29 cellular contexts compared by ENCODE assay signal in the genomic region with DNA sequence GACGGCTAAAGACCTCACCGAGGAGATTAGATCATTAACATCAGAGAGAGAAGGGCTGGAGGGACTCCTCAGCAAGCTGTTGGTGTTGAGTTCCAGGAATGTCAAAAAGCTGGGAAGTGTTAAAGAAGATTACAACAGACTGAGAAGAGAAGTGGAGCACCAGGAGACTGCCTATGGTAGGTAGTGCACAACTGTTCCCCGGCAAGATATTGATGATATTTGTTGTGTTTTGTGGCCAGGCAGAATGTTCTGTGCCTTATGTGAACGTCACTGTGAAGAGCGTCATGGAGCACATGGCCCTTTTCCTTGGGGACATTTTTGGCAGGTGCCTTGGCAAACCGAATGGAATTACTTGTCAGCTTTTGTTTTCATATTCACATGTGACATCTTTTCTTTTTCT.
DNase-seq lines count a peak whose midpoint lies in the region; ATAC-seq, FAIRE-seq and TF ChIP-seq lines count a peak whose summit lies in the region.
"Had no signal": no experiment of that assay in that cellular context is flagged by ENCODE, and none has a peak within 500 bp of the region (broad histone marks: within the 10 kb centered on the region; RNA-seq: fewer than 3 reads in every experiment).

No MANE protein-coding gene starts in this region.

- H3K9me3 ChIP-seq in astrocyte (ENCODE audit: insufficient read depth, low read depth, low read length) (no peaks in the 10 kb centered on the region), gastroesophageal sphincter (no peaks in the 10 kb centered on the region)
- no peaks in the 10 kb centered on the region for H3K9me3 ChIP-seq in CD4-positive, alpha-beta T cell (ENCODE audit: control insufficient read depth, low read length)
- H3K9me3 ChIP-seq: A549, right lobe of liver, transverse colon had no signal

- 54 to 59% methylated on average over 4 to 6 of the region's 6 CpGs for WGBS in gastroesophageal sphincter (ENCODE audit: low coverage in 1 of 2), 2 donors
- WGBS in mesendoderm (ENCODE audit: extremely low coverage, insufficient coverage, low lambda C conversion rate) = no CpG with 5 or more reads among the region's 6 CpGs

- no peak overlapping the region for H3K4me3 ChIP-seq in AG10803 (ENCODE audit: low read length)
- H3K4me3 ChIP-seq in astrocyte (ENCODE audit: insufficient read depth, low read depth, low read length) = no peak overlapping the region
- no peak overlapping the region for H3K4me3 ChIP-seq in gastroesophageal sphincter
- H3K4me3 ChIP-seq in mesendoderm (ENCODE audit: low read length) = no peak overlapping the region
- H3K4me3 ChIP-seq: A549, K562, neural progenitor cell, right lobe of liver, transverse colon had no signal

- H2BK5ac ChIP-seq in mesendoderm (ENCODE audit: low read length) = no peak overlapping the region

- no peak for TF ChIP-seq EP300 in gastroesophageal sphincter (IDR thresholded peaks at IDR 0.05)

- CTCF ChIA-PET in CD4-positive, alpha-beta T cell (lab: Charles Lee) = no interaction called here

- no peak overlapping the region for H2BK120ac ChIP-seq in mesendoderm (ENCODE audit: low read depth, low read length)

- no peaks in the 10 kb centered on the region for H3K79me2 ChIP-seq in astrocyte (ENCODE audit: insufficient read depth, low read length)
- no peaks in the 10 kb centered on the region for H3K79me2 ChIP-seq in mesendoderm (ENCODE audit: control insufficient read depth, insufficient read depth, low read length)
- H3K79me2 ChIP-seq: parathyroid adenoma had no signal

- peaks cover 6% of the 10 kb centered on the region for H3K4me1 Mint-ChIP-seq in astrocyte (ENCODE audit: low read depth, unreplicated experiment)
- H3K4me1 Mint-ChIP-seq in CD4-positive, alpha-beta T cell (ENCODE audit: low read depth) = no peaks in the 10 kb centered on the region
- no peaks in the 10 kb centered on the region for H3K4me1 Mint-ChIP-seq in stimulated activated memory B cell treated with anti-CD40 and anti-IgM and Interleukin-4, amounts not matched to agents 10 μg/mL and 1 μg/mL and 100 μg/mL, for 72 hours
- H3K4me1 Mint-ChIP-seq: activated T-helper 17 cell treated with anti-CD3 and anti-CD28 coated beads, Interleukin-2, amount 50 U/mL, for 72 hours; B cell; CD8-positive, alpha-beta memory T cell; neural progenitor cell had no signal

- no peak for TF ChIP-seq CTCF in AG10803 (conservative IDR thresholded peaks at IDR 0.05; ENCODE audit: low read length)
- no peak for TF ChIP-seq CTCF in astrocyte (IDR thresholded peaks at IDR 0.05; ENCODE audit: insufficient read depth, low read depth, low read length)
- no peak for TF ChIP-seq CTCF in gastroesophageal sphincter (IDR thresholded peaks at IDR 0.05)
- no peak for TF ChIP-seq CTCF in CD4-positive, alpha-beta T cell (IDR thresholded peaks at IDR 0.05)

- ATAC-seq in gastroesophageal sphincter (peak; percentile 94), HG02571 (IDR thresholded peaks at IDR 0.05; ENCODE audit: unreplicated experiment) (no peak)
- no peak for ATAC-seq in CD4-positive, alpha-beta T cell (ENCODE audit: poor library complexity)
- ATAC-seq in stimulated activated memory B cell treated with anti-CD40 and anti-IgM and Interleukin-4, amounts not matched to agents 10 μg/mL and 1 μg/mL and 100 μg/mL, for 72 hours = no peak
- ATAC-seq: A549; activated CD8-positive, alpha-beta T cell treated with anti-CD3 and anti-CD28 coated beads for 36 hours; activated T-helper 17 cell treated with anti-CD3 and anti-CD28 coated beads, Interleukin-2, amount 50 U/mL, for 72 hours; K562; right lobe of liver had no signal

- H3K9ac ChIP-seq in astrocyte (ENCODE audit: low read length) = no peak overlapping the region
- no peak overlapping the region for H3K9ac ChIP-seq in mesendoderm (ENCODE audit: low read length)
- H3K9ac ChIP-seq: neural progenitor cell, parathyroid adenoma had no signal

- H2AK5ac ChIP-seq in mesendoderm (ENCODE audit: low read length) = no peak overlapping the region

- H4K8ac ChIP-seq in mesendoderm (ENCODE audit: low read depth, low read length) = no peak overlapping the region

- H3K36me3 ChIP-seq in astrocyte (ENCODE audit: insufficient read depth, low read length) = no peaks in the 10 kb centered on the region
- peaks cover 0 to 7% of the 10 kb centered on the region in 2 donors for H3K36me3 ChIP-seq in gastroesophageal sphincter
- H3K36me3 ChIP-seq in mesendoderm (ENCODE audit: control insufficient read depth, insufficient read depth, low read length) = no peaks in the 10 kb centered on the region
- H3K36me3 ChIP-seq: neural progenitor cell, right lobe of liver, transverse colon had no signal

- H3K27me3 Mint-ChIP-seq in astrocyte (ENCODE audit: low read depth, unreplicated experiment) = no peaks in the 10 kb centered on the region
- no peaks in the 10 kb centered on the region for H3K27me3 Mint-ChIP-seq in CD4-positive, alpha-beta T cell
- no peaks in the 10 kb centered on the region for H3K27me3 Mint-ChIP-seq in stimulated activated memory B cell treated with anti-CD40 and anti-IgM and Interleukin-4, amounts not matched to agents 10 μg/mL and 1 μg/mL and 100 μg/mL, for 72 hours
- H3K27me3 Mint-ChIP-seq: activated CD8-positive, alpha-beta T cell treated with anti-CD3 and anti-CD28 coated beads for 36 hours; activated naive CD4-positive, alpha-beta T cell treated with anti-CD3 and anti-CD28 coated beads, Interleukin-2, amount 50 U/mL, for 24 hours; activated T-helper 17 cell treated with anti-CD3 and anti-CD28 coated beads, Interleukin-2, amount 50 U/mL, for 72 hours; B cell; CD8-positive, alpha-beta memory T cell had no signal

- H3K4me1 ChIP-seq in astrocyte (ENCODE audit: insufficient read depth, low read length) (peaks cover 5% of the 10 kb centered on the region), gastroesophageal sphincter (no peaks in the 10 kb centered on the region), mesendoderm (ENCODE audit: control insufficient read depth, low read depth, low read length) (peaks cover 4% of the 10 kb centered on the region)
- H3K4me1 ChIP-seq: A549, neural progenitor cell, parathyroid adenoma, right lobe of liver, transverse colon had no signal

- FAIRE-seq in astrocyte (lab: Jason Lieb, UNC) = no peak
- FAIRE-seq: A549, GM19239, K562 had no signal

- H4K20me1 ChIP-seq in astrocyte (ENCODE audit: insufficient read depth, low read length) = no peaks in the 10 kb centered on the region

- H3K36me3 Mint-ChIP-seq in astrocyte (ENCODE audit: low read depth, unreplicated experiment) = peaks cover 8% of the 10 kb centered on the region
- H3K36me3 Mint-ChIP-seq in CD4-positive, alpha-beta T cell (ENCODE audit: low read depth) = peaks cover 83% of the 10 kb centered on the region
- H3K36me3 Mint-ChIP-seq in stimulated activated memory B cell treated with anti-CD40 and anti-IgM and Interleukin-4, amounts not matched to agents 10 μg/mL and 1 μg/mL and 100 μg/mL, for 72 hours = peaks cover 36% of the 10 kb centered on the region
- H3K36me3 Mint-ChIP-seq: neural progenitor cell had no signal

- H3K27ac ChIP-seq in astrocyte (ENCODE audit: low read depth, low read length) = no peak overlapping the region
- H3K27ac ChIP-seq in gastroesophageal sphincter = peak overlapping the region in 2 of 4 donors; percentile 42 to 48
- H3K27ac ChIP-seq in mesendoderm (ENCODE audit: low read depth, low read length) = no peak overlapping the region
- H3K27ac ChIP-seq in CD4-positive, alpha-beta T cell (ENCODE audit: low read depth, low read length) = no peak overlapping the region
- H3K27ac ChIP-seq: A549, neural progenitor cell, parathyroid adenoma, right lobe of liver, transverse colon had no signal

- no peak overlapping the region for H3K4ac ChIP-seq in mesendoderm (ENCODE audit: low read depth, low read length)

- no peaks in the 10 kb centered on the region for H3K27me3 ChIP-seq in astrocyte (ENCODE audit: insufficient read depth, low read length)
- H3K27me3 ChIP-seq in gastroesophageal sphincter = no peaks in the 10 kb centered on the region
- no peaks in the 10 kb centered on the region for H3K27me3 ChIP-seq in mesendoderm (ENCODE audit: insufficient read depth, low read length, poor library complexity)
- no peaks in the 10 kb centered on the region for H3K27me3 ChIP-seq in CD4-positive, alpha-beta T cell (ENCODE audit: control insufficient read depth, insufficient read depth, low read length)
- H3K27me3 ChIP-seq: neural progenitor cell, right lobe of liver, transverse colon had no signal

- H3K23ac ChIP-seq in mesendoderm (ENCODE audit: low read length) = no peak overlapping the region

- peaks cover 3% of the 10 kb centered on the region for H3K9me3 Mint-ChIP-seq in astrocyte (ENCODE audit: unreplicated experiment)
- no peaks in the 10 kb centered on the region for H3K9me3 Mint-ChIP-seq in CD4-positive, alpha-beta T cell
- no peaks in the 10 kb centered on the region for H3K9me3 Mint-ChIP-seq in stimulated activated memory B cell treated with anti-CD40 and anti-IgM and Interleukin-4, amounts not matched to agents 10 μg/mL and 1 μg/mL and 100 μg/mL, for 72 hours
- H3K9me3 Mint-ChIP-seq: activated CD8-positive, alpha-beta T cell treated with anti-CD3 and anti-CD28 coated beads for 36 hours; activated T-helper 17 cell treated with anti-CD3 and anti-CD28 coated beads, Interleukin-2, amount 50 U/mL, for 72 hours; CD8-positive, alpha-beta memory T cell; neural progenitor cell had no signal

- intact Hi-C loops in CD4-positive, alpha-beta T cell (cut with DNase I, micrococcal nuclease) = no loop called here

- DNase-seq in AG10803 (ENCODE audit: low read depth) = peak; percentile 42
- no peak for DNase-seq in astrocyte (ENCODE audit: low read depth)
- peak; percentile 32 for DNase-seq in mesendoderm
- DNase-seq in CD4-positive, alpha-beta T cell = no peak
- no peak for DNase-seq in NCI-H510A treated with DMSO at 0.1 percent for 48 hours (lab: John Stamatoyannopoulos, UW)
- DNase-seq: activated CD8-positive, alpha-beta T cell treated with anti-CD3 and anti-CD28 coated beads for 36 hours; amniotic stem cell; CD8-positive, alpha-beta memory T cell; central memory CD4-positive, alpha-beta T cell; dermis blood vessel endothelial cell; endodermal cell; NCI-H1092; NCI-H187 treated with DMSO at 0.1 percent for 48 hours; NCI-H526; right lobe of liver; SHP77 treated with DMSO at 0.1 percent for 48 hours; stimulated activated CD4-positive, alpha-beta T cell treated with anti-CD3 and anti-CD28 coated beads, Interleukin-4, amount 100 ng/mL, for 1 hour; transverse colon had no signal

- no peaks in the 10 kb centered on the region for H3K79me1 ChIP-seq in mesendoderm (ENCODE audit: low read length)

- no peak overlapping the region for H3K18ac ChIP-seq in mesendoderm (ENCODE audit: low read length)

- no peak overlapping the region for H2BK15ac ChIP-seq in mesendoderm (replicated peaks; ENCODE audit: low read depth)

- H3K4me2 ChIP-seq in astrocyte (ENCODE audit: low read length) (no peak overlapping the region), mesendoderm (ENCODE audit: low read length) (no peak overlapping the region)
- H3K4me2 ChIP-seq: A549, neural progenitor cell had no signal

- H3K27ac Mint-ChIP-seq in astrocyte (ENCODE audit: unreplicated experiment) = peak overlapping the region; percentile 6
- H3K27ac Mint-ChIP-seq in CD4-positive, alpha-beta T cell = no peak overlapping the region
- H3K27ac Mint-ChIP-seq in stimulated activated memory B cell treated with anti-CD40 and anti-IgM and Interleukin-4, amounts not matched to agents 10 μg/mL and 1 μg/mL and 100 μg/mL, for 72 hours = no peak overlapping the region
- H3K27ac Mint-ChIP-seq: activated CD8-positive, alpha-beta T cell treated with anti-CD3 and anti-CD28 coated beads for 36 hours; activated naive CD4-positive, alpha-beta T cell treated with anti-CD3 and anti-CD28 coated beads, Interleukin-2, amount 50 U/mL, for 24 hours; activated T-helper 17 cell treated with anti-CD3 and anti-CD28 coated beads, Interleukin-2, amount 50 U/mL, for 72 hours; B cell; CD8-positive, alpha-beta memory T cell; endodermal cell; neural progenitor cell had no signal

- H2AFZ ChIP-seq in astrocyte (ENCODE audit: low read depth, low read length) = no peak overlapping the region
- H2AFZ ChIP-seq: neural progenitor cell, parathyroid adenoma had no signal

- H4K5ac ChIP-seq in mesendoderm (ENCODE audit: low read length) = no peak overlapping the region

- POLR2A ChIA-PET in CD4-positive, alpha-beta T cell (lab: Charles Lee) = no interaction called here

- H3K56ac ChIP-seq in mesendoderm (ENCODE audit: low read length) = no peak overlapping the region

- H3K4me3 Mint-ChIP-seq in astrocyte (ENCODE audit: unreplicated experiment) = no peak overlapping the region
- H3K4me3 Mint-ChIP-seq in CD4-positive, alpha-beta T cell = no peak overlapping the region
- H3K4me3 Mint-ChIP-seq in stimulated activated memory B cell treated with anti-CD40 and anti-IgM and Interleukin-4, amounts not matched to agents 10 μg/mL and 1 μg/mL and 100 μg/mL, for 72 hours = no peak overlapping the region
- H3K4me3 Mint-ChIP-seq: activated CD8-positive, alpha-beta T cell treated with anti-CD3 and anti-CD28 coated beads for 36 hours; activated naive CD4-positive, alpha-beta T cell treated with anti-CD3 and anti-CD28 coated beads, Interleukin-2, amount 50 U/mL, for 24 hours; activated T-helper 17 cell treated with anti-CD3 and anti-CD28 coated beads, Interleukin-2, amount 50 U/mL, for 72 hours; B cell; CD8-positive, alpha-beta memory T cell; endodermal cell; neural progenitor cell had no signal

- TF ChIP-seq POLR2A in gastroesophageal sphincter (IDR thresholded peaks at IDR 0.05) = no peak

Comparison
In these comparisons a context has a peak if more than half of its experiments do, and no peak if none do; other contexts are left out.
1. DNase-seq: peak in AG10803 (single experiment) and mesendoderm (single experiment); none in astrocyte (single experiment), CD4-positive, alpha-beta T cell (0 of 10) and NCI-H510A treated with DMSO at 0.1 percent for 48 hours (single experiment).